In genomic region chr5:167800405-167800804, GRCh38 we compare ENCODE assay signal across 1 cellular context.
TF ChIP-seq lines count a peak whose summit lies in the region.

No MANE protein-coding gene starts in this region.

TF ChIP-seq in H1, 55 proteins besides CTCF, POLR2A, EP300 and RAD21:
- TF ChIP-seq SP1 (IDR thresholded peaks at IDR 0.05; ENCODE audit: low read depth, low read length) (no peak), BCL11A (IDR thresholded peaks at IDR 0.05; ENCODE audit: low read depth in 2 of 2, low read length in 2 of 2) (no peak), SIRT6 (IDR thresholded peaks at IDR 0.05; ENCODE audit: low read length) (no peak), NRF1 (IDR thresholded peaks at IDR 0.05; ENCODE audit: low read depth, low read length) (no peak), FOSL1 (IDR thresholded peaks at IDR 0.05; ENCODE audit: insufficient read depth, low read depth, low read length) (no peak), SP2 (IDR thresholded peaks at IDR 0.05; ENCODE audit: low read length) (no peak), NANOG (IDR thresholded peaks at IDR 0.05; ENCODE audit: insufficient read depth, low read depth, low read length, poor library complexity, severe bottlenecking) (no peak), RBBP5 (IDR thresholded peaks at IDR 0.05; ENCODE audit: borderline replicate concordance, low read depth, low read length) (no peak), RXRA (IDR thresholded peaks at IDR 0.05; ENCODE audit: insufficient read depth, low read depth, low read length) (no peak), CBX5 (IDR thresholded peaks at IDR 0.05; ENCODE audit: low read depth, low read length) (no peak), HDAC2 (IDR thresholded peaks at IDR 0.05; ENCODE audit: borderline replicate concordance in 1 of 2, low read depth in 2 of 2, low read length in 2 of 2) (no peak), CHD2 (IDR thresholded peaks at IDR 0.05; ENCODE audit: low read length) (no peak), SUZ12 (IDR thresholded peaks at IDR 0.05; ENCODE audit: low read length) (no peak), ATF2 (IDR thresholded peaks at IDR 0.05; ENCODE audit: low read length) (no peak), PHF8 (conservative IDR thresholded peaks at IDR 0.05; ENCODE audit: low read depth, low read length) (no peak), MAX (IDR thresholded peaks at IDR 0.05) (no peak), CREB1 (IDR thresholded peaks at IDR 0.05) (no peak), YY1 (IDR thresholded peaks at IDR 0.05; ENCODE audit: low read depth, low read length) (no peak), GABPA (IDR thresholded peaks at IDR 0.05; ENCODE audit: borderline replicate concordance, insufficient read depth, low read length) (no peak), ASH2L (IDR thresholded peaks at IDR 0.05; ENCODE audit: low read length) (no peak)
